Comparison of ENCODE assay signal across 8 cellular contexts in the genomic region with DNA sequence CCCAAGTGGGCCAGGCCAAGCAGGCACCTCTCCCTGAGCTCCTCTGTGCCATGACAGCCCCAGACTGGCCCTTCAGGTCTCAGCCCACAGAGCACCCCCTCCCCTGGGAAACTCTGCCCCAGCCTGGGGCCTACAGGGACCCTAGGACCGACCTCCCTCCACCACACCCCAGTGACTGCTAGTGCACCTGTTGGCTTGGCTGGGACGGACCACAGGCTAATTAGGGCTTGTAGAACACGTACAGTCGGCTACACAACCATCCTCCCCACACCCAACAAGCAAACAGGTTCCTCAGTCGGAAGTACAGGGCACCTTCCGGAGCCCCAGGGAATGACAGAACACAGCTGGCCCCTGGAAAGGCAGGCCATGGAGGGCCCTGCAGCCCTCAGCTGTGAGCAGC. TPM values are rescaled to one million over a fixed set of nuclear protein-coding genes. Genes with fewer than 3 reads are reported as not detected.
A peak's percentile ranks its signal among the peaks of the same experiment; 100 is the strongest.
DNase-seq lines count a peak whose midpoint lies in the region; ATAC-seq and TF ChIP-seq lines count a peak whose summit lies in the region.

No MANE protein-coding gene starts in this region.

- no peaks in the 10 kb centered on the region for H3K9me3 Mint-ChIP-seq in activated naive CD4-positive, alpha-beta T cell treated with anti-CD3 and anti-CD28 coated beads for 36 hours
- H3K9me3 Mint-ChIP-seq in activated CD4-positive, alpha-beta memory T cell treated with anti-CD3 and anti-CD28 coated beads, Interleukin-2, amount 10 ng/mL, durations not matched to agents 7 days and 5 days, result no peaks in the 10 kb centered on the region

- no peaks in the 10 kb centered on the region for H3K9me3 ChIP-seq in upper lobe of left lung

- no peak for DNase-seq in activated naive CD4-positive, alpha-beta T cell treated with anti-CD3 and anti-CD28 coated beads for 36 hours
- no peak for DNase-seq in activated naive CD4-positive, alpha-beta T cell treated with Interleukin-2 at 50 U/mL for 16 hours
- DNase-seq in activated CD4-positive, alpha-beta memory T cell treated with anti-CD3 and anti-CD28 coated beads, Interleukin-2, amount 10 ng/mL, durations not matched to agents 7 days and 5 days, result no peak
- DNase-seq in left colon (peak; percentile 68 to 76), upper lobe of left lung (no peak), cortex of kidney (lab: John Stamatoyannopoulos, UW) (no peak)
- DNase-seq in central memory CD4-positive, alpha-beta T cell, result no peak

- H3K36me3 ChIP-seq in upper lobe of left lung, result peaks cover 17 to 28% (median 28%) of the 10 kb centered on the region in 4 donors

- TF ChIP-seq CTCF in upper lobe of left lung (IDR thresholded peaks at IDR 0.05), result no peak

- peaks cover 48 to 64% (median 53%) of the 10 kb centered on the region in 4 donors for H3K4me1 ChIP-seq in upper lobe of left lung

- ATAC-seq in left colon, result peak; percentile 51
- no peak for ATAC-seq in upper lobe of left lung (ENCODE audit: low FRiP score in 2 of 2)
- ATAC-seq in GM21515 (IDR thresholded peaks at IDR 0.05; ENCODE audit: unreplicated experiment), result no peak

- POLR2A ChIA-PET in activated CD4-positive, alpha-beta memory T cell treated with anti-CD3 and anti-CD28 coated beads, Interleukin-2, amount 10 ng/mL, durations not matched to agents 7 days and 5 days (lab: Charles Lee), result interaction anchor here (0.6 to 5.0 kb wide), 23 partner anchors 8 to 228 kb away, joined by 3 to 48 read pairs (median 5); a partner anchor contains a TSS

- H3K4me3 Mint-ChIP-seq in activated naive CD4-positive, alpha-beta T cell treated with anti-CD3 and anti-CD28 coated beads for 36 hours, result peak overlapping the region; percentile 56
- H3K4me3 Mint-ChIP-seq in activated CD4-positive, alpha-beta memory T cell treated with anti-CD3 and anti-CD28 coated beads, Interleukin-2, amount 10 ng/mL, durations not matched to agents 7 days and 5 days, result peak overlapping the region; percentile 68

- no peaks in the 10 kb centered on the region for H3K27me3 ChIP-seq in upper lobe of left lung

- CTCF ChIA-PET in activated naive CD4-positive, alpha-beta T cell treated with anti-CD3 and anti-CD28 coated beads for 36 hours (lab: Charles Lee), result interaction anchor here (0.7 to 2.0 kb wide), 5 partner anchors 10 to 64 kb away, joined by 3 to 11 read pairs (median 4); a partner anchor contains a TSS
- CTCF ChIA-PET in activated CD4-positive, alpha-beta memory T cell treated with anti-CD3 and anti-CD28 coated beads, Interleukin-2, amount 10 ng/mL, durations not matched to agents 7 days and 5 days (lab: Charles Lee), result interaction anchor here (1.0 to 2.7 kb wide), 11 partner anchors 10 to 219 kb away, joined by 3 to 21 read pairs (median 5); a partner anchor contains a TSS

- no peaks in the 10 kb centered on the region for H3K27me3 Mint-ChIP-seq in activated naive CD4-positive, alpha-beta T cell treated with anti-CD3 and anti-CD28 coated beads for 36 hours (ENCODE audit: low read depth)
- H3K27me3 Mint-ChIP-seq in activated CD4-positive, alpha-beta memory T cell treated with anti-CD3 and anti-CD28 coated beads, Interleukin-2, amount 10 ng/mL, durations not matched to agents 7 days and 5 days, result no peaks in the 10 kb centered on the region

- intact Hi-C loops in activated naive CD4-positive, alpha-beta T cell treated with anti-CD3 and anti-CD28 coated beads for 36 hours (cut with micrococcal nuclease), result loop anchor here (5.0 to 10.0 kb wide), 3 partner anchors 226 to 508 kb away; a partner anchor contains a TSS
- intact Hi-C loops in left colon (cut with DNase I, micrococcal nuclease), result no loop called here

- peaks cover 58% of the 10 kb centered on the region for H3K4me1 Mint-ChIP-seq in activated naive CD4-positive, alpha-beta T cell treated with anti-CD3 and anti-CD28 coated beads for 36 hours (ENCODE audit: low read depth)
- peaks cover 71% of the 10 kb centered on the region for H3K4me1 Mint-ChIP-seq in activated CD4-positive, alpha-beta memory T cell treated with anti-CD3 and anti-CD28 coated beads, Interleukin-2, amount 10 ng/mL, durations not matched to agents 7 days and 5 days

- H3K4me3 ChIP-seq in upper lobe of left lung, result no peak overlapping the region

- TF ChIP-seq POLR2A in upper lobe of left lung (IDR thresholded peaks at IDR 0.05), result no peak

- H3K27ac Mint-ChIP-seq in activated naive CD4-positive, alpha-beta T cell treated with anti-CD3 and anti-CD28 coated beads for 36 hours, result peak overlapping the region; percentile 89
- peak overlapping the region; percentile 97 for H3K27ac Mint-ChIP-seq in activated CD4-positive, alpha-beta memory T cell treated with anti-CD3 and anti-CD28 coated beads, Interleukin-2, amount 10 ng/mL, durations not matched to agents 7 days and 5 days

- WGBS in upper lobe of left lung, 2 donors, result 70 to 74% methylated on average over 3 to 6 of the region's 6 CpGs

- TF ChIP-seq EP300 in upper lobe of left lung (IDR thresholded peaks at IDR 0.05), result no peak

- H3K27ac ChIP-seq in upper lobe of left lung, result peak overlapping the region in 3 of 4 donors; percentile 22 to 65 (median 50)

- peaks cover 4% of the 10 kb centered on the region for H3K36me3 Mint-ChIP-seq in activated naive CD4-positive, alpha-beta T cell treated with anti-CD3 and anti-CD28 coated beads for 36 hours (ENCODE audit: low read depth)
- peaks cover 40% of the 10 kb centered on the region for H3K36me3 Mint-ChIP-seq in activated CD4-positive, alpha-beta memory T cell treated with anti-CD3 and anti-CD28 coated beads, Interleukin-2, amount 10 ng/mL, durations not matched to agents 7 days and 5 days (ENCODE audit: low read depth)

RNA-seq across cellular contexts. Expression of a gene that starts 4.3 kb away (rescaled TPM):
- total RNA-seq in activated naive CD4-positive, alpha-beta T cell treated with anti-CD3 and anti-CD28 coated beads for 36 hours, result 100 to 1,000 TPM; 100 TPM
- 100 to 1,000 TPM; 181 to 196 TPM for total RNA-seq in activated CD4-positive, alpha-beta memory T cell treated with anti-CD3 and anti-CD28 coated beads, Interleukin-2, amount 10 ng/mL, durations not matched to agents 7 days and 5 days
- total RNA-seq in left colon (10 to 100 TPM; 69.2 to 80.1 TPM), upper lobe of left lung (100 to 1,000 TPM in 1 of 6 donors, 10 to 100 TPM in 5; 44.6 to 117 (median 75.7) TPM)

RNA-seq across cellular contexts. Expression of a gene that starts 10.9 kb away (rescaled TPM):
- 1 to 10 TPM; 7.5 to 8.3 TPM for total RNA-seq in activated naive CD4-positive, alpha-beta T cell treated with anti-CD3 and anti-CD28 coated beads for 36 hours
- 1 to 10 TPM; 7.6 to 8.8 TPM for total RNA-seq in activated CD4-positive, alpha-beta memory T cell treated with anti-CD3 and anti-CD28 coated beads, Interleukin-2, amount 10 ng/mL, durations not matched to agents 7 days and 5 days
- total RNA-seq in left colon, result 1 to 10 TPM; 5.4 to 8.9 TPM
- total RNA-seq in upper lobe of left lung, result 1 to 10 TPM in 4 of 6 donors, under 1 TPM in 2; 0.30 to 3.1 (median 1.6) TPM

RNA-seq across cellular contexts. Expression of a gene that starts 16.2 kb away (rescaled TPM):
- under 1 TPM in 1 of 2 experiments, not detected in 1; 0.31 TPM for total RNA-seq in activated naive CD4-positive, alpha-beta T cell treated with anti-CD3 and anti-CD28 coated beads for 36 hours
- under 1 TPM; 0.48 to 0.60 TPM for total RNA-seq in activated CD4-positive, alpha-beta memory T cell treated with anti-CD3 and anti-CD28 coated beads, Interleukin-2, amount 10 ng/mL, durations not matched to agents 7 days and 5 days
- not detected for total RNA-seq in left colon
- not detected for total RNA-seq in upper lobe of left lung

RNA-seq across cellular contexts. Expression of a gene that starts 37.0 kb away (rescaled TPM):
- total RNA-seq in activated naive CD4-positive, alpha-beta T cell treated with anti-CD3 and anti-CD28 coated beads for 36 hours, result 10 to 100 TPM; 41.4 to 42.0 TPM
- total RNA-seq in activated CD4-positive, alpha-beta memory T cell treated with anti-CD3 and anti-CD28 coated beads, Interleukin-2, amount 10 ng/mL, durations not matched to agents 7 days and 5 days, result 100 to 1,000 TPM; 111 to 114 TPM
- total RNA-seq in left colon, result 10 to 100 TPM; 58.7 to 59.3 TPM
- total RNA-seq in upper lobe of left lung, result 10 to 100 TPM; 36.0 to 87.4 (median 77.4) TPM

RNA-seq across cellular contexts. Expression of a gene that starts 37.5 kb away (rescaled TPM):
- 100 to 1,000 TPM; 104 to 115 TPM for total RNA-seq in activated naive CD4-positive, alpha-beta T cell treated with anti-CD3 and anti-CD28 coated beads for 36 hours
- total RNA-seq in activated CD4-positive, alpha-beta memory T cell treated with anti-CD3 and anti-CD28 coated beads, Interleukin-2, amount 10 ng/mL, durations not matched to agents 7 days and 5 days, result 100 to 1,000 TPM; 105 to 108 TPM
- total RNA-seq in left colon (10 to 100 TPM; 26.6 to 27.1 TPM), upper lobe of left lung (100 to 1,000 TPM in 1 of 6 donors, 10 to 100 TPM in 5; 55.4 to 104 (median 62.2) TPM)

Comparison
In these comparisons a context has a peak if more than half of its experiments do, and no peak if none do; other contexts are left out.
1. DNase-seq: peak in left colon (2 of 2); none in activated naive CD4-positive, alpha-beta T cell treated with anti-CD3 and anti-CD28 coated beads for 36 hours (single experiment), activated naive CD4-positive, alpha-beta T cell treated with Interleukin-2 at 50 U/mL for 16 hours (single experiment), activated CD4-positive, alpha-beta memory T cell treated with anti-CD3 and anti-CD28 coated beads, Interleukin-2, amount 10 ng/mL, durations not matched to agents 7 days and 5 days (single experiment), upper lobe of left lung (0 of 2), cortex of kidney (single experiment) and central memory CD4-positive, alpha-beta T cell (single experiment).